ENCODE assay signal across 13 cellular contexts in genomic region chr5:38871790-38872551, GRCh38. TPM values are rescaled to one million over a fixed set of nuclear protein-coding genes. Genes with fewer than 3 reads are reported as not detected.
DNase-seq lines count a peak whose midpoint lies in the region; ATAC-seq and TF ChIP-seq lines count a peak whose summit lies in the region.
"Had no signal": no experiment of that assay in that cellular context is flagged by ENCODE, and none has a peak within 500 bp of the region (broad histone marks: within the 10 kb centered on the region; RNA-seq: fewer than 3 reads in every experiment).

No MANE protein-coding gene starts in this region.

- no peak overlapping the region for H3K4me3 ChIP-seq in brain microvascular endothelial cell (ENCODE audit: low read depth, low read length)
- no peak overlapping the region for H3K4me3 ChIP-seq in aorta (ENCODE audit: low read length in 2 of 2)
- H3K4me3 ChIP-seq: BLaER1 treated with 17β-estradiol and CSF1 and Interleukin-3, amounts not matched to agents 10 nM and 100 nM; neural progenitor cell had no signal

- peaks cover 44% of the 10 kb centered on the region for H3K27me3 Mint-ChIP-seq in activated T-cell treated with anti-CD3 and anti-CD28 coated beads, Interleukin-2, amount 50 U/mL, for 4 hours (ENCODE audit: low read depth)
- H3K27me3 Mint-ChIP-seq in immature natural killer cell (ENCODE audit: low read depth in 3 of 3), result peaks cover 2 to 6% (median 2%) of the 10 kb centered on the region in 3 donors

- H3K36me3 ChIP-seq in brain microvascular endothelial cell (replicated peaks) (no peaks in the 10 kb centered on the region), aorta (ENCODE audit: control insufficient read depth in 1 of 2, insufficient read depth in 2 of 2, low read length in 1 of 2) (peaks cover 0 to 3% of the 10 kb centered on the region in 2 donors)
- H3K36me3 ChIP-seq: BLaER1 treated with 17β-estradiol and CSF1 and Interleukin-3, amounts not matched to agents 10 nM and 100 nM; neural progenitor cell had no signal

- H3K27ac Mint-ChIP-seq in immature natural killer cell, result no peak overlapping the region
- H3K27ac Mint-ChIP-seq: dendritic cell treated with granulocyte-macrophage colony-stimulating factor and Interleukin-4, amounts not matched to agents 40 ng/mL and 50 ng/mL, for 4 days; neural progenitor cell had no signal

- H3K4me1 ChIP-seq in aorta (ENCODE audit: control insufficient read depth in 1 of 2, insufficient read depth in 2 of 2, low read length in 2 of 2), result peaks cover 2 to 5% of the 10 kb centered on the region in 2 donors
- H3K4me1 ChIP-seq: neural progenitor cell had no signal

- H3K9me3 Mint-ChIP-seq in activated T-cell treated with anti-CD3 and anti-CD28 coated beads, Interleukin-2, amount 50 U/mL, for 4 hours, result peaks cover 7% of the 10 kb centered on the region
- peaks cover 0 to 4% (median 0%) of the 10 kb centered on the region in 6 donors for H3K9me3 Mint-ChIP-seq in immature natural killer cell
- H3K9me3 Mint-ChIP-seq: dendritic cell treated with granulocyte-macrophage colony-stimulating factor and Interleukin-4, amounts not matched to agents 40 ng/mL and 50 ng/mL, for 4 days; neural progenitor cell had no signal

- H3K9me3 ChIP-seq in aorta (ENCODE audit: control insufficient read depth, low read length), result no peaks in the 10 kb centered on the region
- H3K9me3 ChIP-seq: BLaER1 treated with 17β-estradiol and CSF1 and Interleukin-3, amounts not matched to agents 10 nM and 100 nM had no signal

- H3K36me3 Mint-ChIP-seq in activated T-cell treated with anti-CD3 and anti-CD28 coated beads, Interleukin-2, amount 50 U/mL, for 4 hours (ENCODE audit: insufficient read depth), result peaks cover 1% of the 10 kb centered on the region
- no peaks in the 10 kb centered on the region for H3K36me3 Mint-ChIP-seq in immature natural killer cell
- H3K36me3 Mint-ChIP-seq: neural progenitor cell had no signal

- whole genome bisulfite sequencing in aorta, 2 donors, result 72 to 73% methylated on average over 5 of the region's 5 CpGs

- no peak for DNase-seq in activated T-cell treated with anti-CD3 and anti-CD28 coated beads, Interleukin-2, amount 50 U/mL, for 4 hours
- no peak for DNase-seq in activated T-cell treated with anti-CD3 and anti-CD28 coated beads for 4 hours
- DNase-seq in brain microvascular endothelial cell, result peak; percentile 98
- DNase-seq in kidney tubule cell (ENCODE audit: low spot score), result peak; percentile 100
- no peak for DNase-seq in aorta
- no peak for DNase-seq in immature natural killer cell
- DNase-seq in NCI-H345 (lab: John Stamatoyannopoulos, UW), result no peak
- DNase-seq: activated CD4-positive, alpha-beta T cell treated with anti-CD3 and anti-CD28 coated beads for 4 hours; NCI-H774 had no signal

- H3K4me3 Mint-ChIP-seq in activated T-cell treated with anti-CD3 and anti-CD28 coated beads, Interleukin-2, amount 50 U/mL, for 4 hours, result no peak overlapping the region
- H3K4me3 Mint-ChIP-seq in immature natural killer cell, result no peak overlapping the region
- H3K4me3 Mint-ChIP-seq: dendritic cell treated with granulocyte-macrophage colony-stimulating factor and Interleukin-4, amounts not matched to agents 40 ng/mL and 50 ng/mL, for 4 days; neural progenitor cell had no signal

- ATAC-seq in activated T-cell treated with anti-CD3 and anti-CD28 coated beads, Interleukin-2, amount 50 U/mL, for 4 hours, result peak; percentile 43 to 46
- ATAC-seq in aorta (ENCODE audit: low FRiP score), result peak; percentile 78
- ATAC-seq in GM19324 (IDR thresholded peaks at IDR 0.05; ENCODE audit: low FRiP score, unreplicated experiment), result no peak

- TF ChIP-seq CTCF in brain microvascular endothelial cell (IDR thresholded peaks at IDR 0.05; ENCODE audit: low read depth, low read length, missing control alignments), result no peak

- in situ Hi-C loops in brain microvascular endothelial cell (cut with HindIII; ENCODE audit: low pct_ligation_motif_present, low sequenced_read_pairs), result no loop called here

- H3K4me1 Mint-ChIP-seq in activated T-cell treated with anti-CD3 and anti-CD28 coated beads, Interleukin-2, amount 50 U/mL, for 4 hours (ENCODE audit: low read depth), result no peaks in the 10 kb centered on the region
- no peaks in the 10 kb centered on the region for H3K4me1 Mint-ChIP-seq in immature natural killer cell

- no peaks in the 10 kb centered on the region for H3K27me3 ChIP-seq in brain microvascular endothelial cell (replicated peaks)
- H3K27me3 ChIP-seq in aorta (ENCODE audit: control insufficient read depth in 1 of 2, insufficient read depth in 2 of 2, low read length in 1 of 2), result no peaks in the 10 kb centered on the region
- H3K27me3 ChIP-seq: neural progenitor cell had no signal

- H3K27ac ChIP-seq in brain microvascular endothelial cell, result peak overlapping the region; percentile 90
- no peak overlapping the region for H3K27ac ChIP-seq in aorta (ENCODE audit: low read depth in 1 of 2, low read length in 2 of 2)
- H3K27ac ChIP-seq: BLaER1 treated with 17β-estradiol and CSF1 and Interleukin-3, amounts not matched to agents 10 nM and 100 nM; neural progenitor cell had no signal

- intact Hi-C loops in aorta (cut with DNase I), result no loop called here

RNA-seq across cellular contexts. Expression of gene OSMR, which starts 26.2 kb away (rescaled TPM):
- under 1 TPM; 0.08 to 0.16 (median 0.15) TPM for total RNA-seq in activated T-cell treated with anti-CD3 and anti-CD28 coated beads, Interleukin-2, amount 50 U/mL, for 4 hours
- 100 to 1,000 TPM; 150 to 164 TPM for total RNA-seq in aorta
- polyA plus RNA-seq in aorta, result 10 to 100 TPM in 1 of 2 donors, 1 to 10 TPM in 1; 4.6 to 36.4 TPM
- under 1 TPM in 1 of 3 donors, not detected in 2; 0.20 TPM for polyA plus RNA-seq in immature natural killer cell

Comparison
In these comparisons a context has a peak if more than half of its experiments do, and no peak if none do; other contexts are left out.
1. DNase-seq: peak in brain microvascular endothelial cell (single experiment) and kidney tubule cell (single experiment); none in activated T-cell treated with anti-CD3 and anti-CD28 coated beads, Interleukin-2, amount 50 U/mL, for 4 hours (single experiment), activated T-cell treated with anti-CD3 and anti-CD28 coated beads for 4 hours (single experiment), aorta (0 of 2), immature natural killer cell (0 of 3) and NCI-H345 (single experiment).
2. RNA of gene OSMR, which starts 26.2 kb away (total RNA-seq): 150 to 164 TPM in aorta; 0.08 to 0.16 TPM in activated T-cell treated with anti-CD3 and anti-CD28 coated beads, Interleukin-2, amount 50 U/mL, for 4 hours; every median in the first group is over 100 times any median in the second.